In genomic region chr9:4506490-4506889, GRCh38 we compare ENCODE assay signal across 24 cellular contexts.
DNase-seq lines count a peak whose midpoint lies in the region; ATAC-seq and TF ChIP-seq lines count a peak whose summit lies in the region.
"Had no signal": no experiment of that assay in that cellular context is flagged by ENCODE, and none has a peak within 500 bp of the region (broad histone marks: within the 10 kb centered on the region; RNA-seq: fewer than 3 reads in every experiment).

No MANE protein-coding gene starts in this region.

- DNase-seq in GM12865 (ENCODE audit: low read depth) (peak; percentile 16), fibroblast of peridontal ligament (ENCODE audit: extremely low read depth) (peak; percentile 29), coronary artery (ENCODE audit: low spot score) (no peak)
- no peak for DNase-seq in activated CD4-positive, alpha-beta T cell treated with anti-CD3 and anti-CD28 coated beads for 1 hour
- no peak for DNase-seq in NK-92 treated with Interleukin-12 subunit alpha and Interleukin-12 subunit beta, amount 100 ng/mL, for 24 hours (lab: John Stamatoyannopoulos, UW)
- DNase-seq: activated CD4-positive, CD25-positive, alpha-beta regulatory T cell treated with anti-CD3 and anti-CD28 coated beads, Interleukin-2, amount 50 U/mL, for 72 hours; activated naive CD4-positive, alpha-beta T cell; activated T-cell treated with anti-CD3 and anti-CD28 coated beads, Interleukin-2, amount 50 U/mL, for 24 hours; BE2C; brain microvascular endothelial cell; effector CD4-positive, alpha-beta T cell; GF-D8; heart left ventricle; MV-4-11; NCI-H146; NCI-H510A treated with DMSO at 0.1 percent for 48 hours; posterior cingulate gyrus; transverse colon had no signal

- no peak for TF ChIP-seq CTCF in GM12865 (IDR thresholded peaks at IDR 0.05; ENCODE audit: insufficient read depth, low read depth, low read length, missing control alignments)
- TF ChIP-seq CTCF in coronary artery (IDR thresholded peaks at IDR 0.05), result no peak

- H3K27ac ChIP-seq in coronary artery, result no peak overlapping the region
- H3K27ac ChIP-seq: brain microvascular endothelial cell, epithelial cell of prostate, heart left ventricle had no signal

- ATAC-seq in GM21367 (IDR thresholded peaks at IDR 0.05; ENCODE audit: unreplicated experiment), result peak; percentile 42
- ATAC-seq in HG02870 (IDR thresholded peaks at IDR 0.05; ENCODE audit: unreplicated experiment), result peak; percentile 48
- ATAC-seq in HG03521 (IDR thresholded peaks at IDR 0.05; ENCODE audit: unreplicated experiment), result no peak
- ATAC-seq: heart left ventricle, Panc1 had no signal

- no peak overlapping the region for H3K4me3 ChIP-seq in GM12865 (ENCODE audit: low read depth, low read length)
- H3K4me3 ChIP-seq in coronary artery, result no peak overlapping the region
- H3K4me3 ChIP-seq: heart left ventricle, lung, transverse colon had no signal

Comparison
In these comparisons a context has a peak if more than half of its experiments do, and no peak if none do; other contexts are left out.
1. DNase-seq: peak in GM12865 (single experiment) and fibroblast of peridontal ligament (single experiment); none in coronary artery (single experiment), activated CD4-positive, alpha-beta T cell treated with anti-CD3 and anti-CD28 coated beads for 1 hour (single experiment) and NK-92 treated with Interleukin-12 subunit alpha and Interleukin-12 subunit beta, amount 100 ng/mL, for 24 hours (single experiment).